ENCODE assay signal across 20 cellular contexts in the genomic region with DNA sequence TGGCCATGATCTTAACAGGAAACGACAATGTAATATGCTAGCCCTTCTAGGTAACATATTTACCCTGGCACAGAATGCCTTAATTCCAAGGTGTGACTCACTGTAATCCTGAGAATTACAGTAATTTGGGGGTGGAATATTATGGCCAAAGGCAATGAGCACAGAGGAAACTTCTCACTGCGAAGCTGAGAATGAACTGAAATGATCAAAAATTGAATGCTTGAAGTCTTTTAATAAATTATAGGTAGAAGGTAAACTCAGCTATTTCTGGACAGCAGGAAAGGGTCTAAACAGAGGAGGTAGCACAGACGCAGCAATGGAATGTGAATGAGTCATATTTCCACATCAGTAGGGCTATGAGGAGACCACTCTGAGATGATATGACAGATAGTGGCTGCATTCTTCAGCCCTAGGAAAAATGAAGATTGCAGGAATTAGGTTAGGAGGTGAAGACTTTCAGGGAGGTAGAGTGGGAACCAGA.
DNase-seq lines count a peak whose midpoint lies in the region; ATAC-seq and TF ChIP-seq lines count a peak whose summit lies in the region.
"Had no signal": no experiment of that assay in that cellular context is flagged by ENCODE, and none has a peak within 500 bp of the region (broad histone marks: within the 10 kb centered on the region; RNA-seq: fewer than 3 reads in every experiment).

No MANE protein-coding gene starts in this region.

- intact Hi-C loops in HCT116 (cut with micrococcal nuclease): no loop called here

- H3K79me2 ChIP-seq in HCT116 (ENCODE audit: insufficient read depth, low read length): no peaks in the 10 kb centered on the region
- H3K79me2 ChIP-seq: hepatocyte had no signal

- no peak for TF ChIP-seq RAD21 in HCT116 (IDR thresholded peaks at IDR 0.05; ENCODE audit: low read depth)

- H3K4me1 ChIP-seq in HCT116 (ENCODE audit: control insufficient read depth in 1 of 2, insufficient read depth in 2 of 2, low read length in 2 of 2): no peaks in the 10 kb centered on the region

- no peaks in the 10 kb centered on the region for H4K20me1 ChIP-seq in HCT116 (ENCODE audit: insufficient read depth)

- peak; percentile 34; the same call in 1 of the 2 replicates for ATAC-seq in HCT116
- ATAC-seq in SK-N-SH treated with all-trans-retinoic acid at 6 μM for 48 hours: peak; percentile 69; the same call in 2 of the 3 replicates

- H3K4me2 ChIP-seq in HCT116 (ENCODE audit: low read length): no peak overlapping the region
- H3K4me2 ChIP-seq: hepatocyte had no signal

- no peak overlapping the region for H2AFZ ChIP-seq in HCT116 (ENCODE audit: low read depth, low read length, poor library complexity, severe bottlenecking)
- H2AFZ ChIP-seq: hepatocyte had no signal

- RAD21 ChIA-PET in HCT116 (lab: Charles Lee; ENCODE audit: low non-redundant PET in 1 of 2, low total read pairs in 2 of 2, uncharacterized antibody in 2 of 2, unreplicated experiment in 2 of 2): no interaction called here

- CTCF ChIA-PET in HCT116 (lab: Charles Lee): no interaction called here

- no peak overlapping the region for H3K4me3 ChIP-seq in HCT116 (replicated peaks in 1 of 2; ENCODE audit: low read depth in 1 of 2, low read length in 2 of 2)
- H3K4me3 ChIP-seq in fibroblast of mammary gland (ENCODE audit: control insufficient read depth, low read depth, low read length): no peak overlapping the region
- H3K4me3 ChIP-seq: hepatocyte had no signal

- POLR2A ChIA-PET in HCT116 (lab: Charles Lee): no interaction called here

- H3K9me2 ChIP-seq in HCT116 (ENCODE audit: insufficient read depth): no peaks in the 10 kb centered on the region

- no peaks in the 10 kb centered on the region for H3K36me3 ChIP-seq in HCT116 (ENCODE audit: control insufficient read depth in 1 of 2, insufficient read depth in 2 of 2, low read length in 2 of 2)

- TF ChIP-seq CTCF in HCT116 (IDR thresholded peaks at IDR 0.05 in 2 of 3, conservative IDR thresholded peaks at IDR 0.05 in 1 of 3; ENCODE audit: borderline replicate concordance in 1 of 3, insufficient read depth in 1 of 3, low read depth in 2 of 3, low read length in 2 of 3) (no peak), fibroblast of mammary gland (conservative IDR thresholded peaks at IDR 0.05; ENCODE audit: control insufficient read depth, insufficient read depth, low read depth, low read length) (no peak)

- no peaks in the 10 kb centered on the region for H3K27me3 ChIP-seq in HCT116 (ENCODE audit: insufficient read depth, low read length)
- H3K27me3 ChIP-seq: hepatocyte had no signal

- H3K9ac ChIP-seq in HCT116 (ENCODE audit: low read length): no peak overlapping the region

- no peaks in the 10 kb centered on the region; a peak in 1 of 4 replicates for H3K9me3 ChIP-seq in HCT116 (ENCODE audit: control insufficient read depth in 1 of 2, insufficient read depth in 1 of 2, low read depth in 1 of 2, low read length in 2 of 2)

- DNase-seq in HCT116 (ENCODE audit: low read depth, low spot score) (no peak), fibroblast of mammary gland (ENCODE audit: low read depth) (peak; percentile 6), pulmonary artery endothelial cell (ENCODE audit: low read depth, low spot score) (peak; percentile 33), DMS114 treated with DMSO at 0.1 percent for 48 hours (lab: John Stamatoyannopoulos, UW; ENCODE audit: unreplicated experiment) (no peak), ureter (ENCODE audit: low spot score) (no peak), NCI-H187 (lab: John Stamatoyannopoulos, UW) (no peak)
- DNase-seq: activated CD4-positive, alpha-beta T cell treated with anti-CD3 and anti-CD28 coated beads, Interleukin-2, amount 50 U/mL, for 48 hours; activated T-cell treated with anti-CD3 and anti-CD28 coated beads for 4 hours; amygdala; CD4-positive, alpha-beta memory T cell; effector CD8-positive, alpha-beta T cell; kidney; NCI-H2029 treated with DMSO at 0.1 percent for 48 hours; NCI-H510A treated with DMSO at 0.1 percent for 48 hours; SIG-M5; stimulated activated CD4-positive, alpha-beta T cell treated with anti-CD3 and anti-CD28 coated beads, Interleukin-12 subunit alpha, Interleukin-12 subunit beta, amount 100 ng/mL, for 4 hours; stimulated activated CD8-positive, alpha-beta memory T cell treated with anti-CD3 and anti-CD28 coated beads, Interleukin-4, amount 100 ng/mL, for 48 hours; T-helper 2 cell had no signal

- no peak for TF ChIP-seq POLR2A in HCT116 (IDR thresholded peaks at IDR 0.05; ENCODE audit: borderline replicate concordance, extremely low read depth, insufficient read depth, insufficient read length)

- no TSS peak for BruUV-seq in HCT116 (replicated peaks; lab: Mats Ljungman, UMichigan)

- no peak overlapping the region for H3K27ac ChIP-seq in HCT116 (ENCODE audit: low read depth, low read length)
- H3K27ac ChIP-seq: hepatocyte had no signal

TF ChIP-seq in HCT116, 20 proteins besides CTCF, POLR2A, EP300 and RAD21:
- TF ChIP-seq ZNF274 (IDR thresholded peaks at IDR 0.05; ENCODE audit: low read depth, low read length) (no peak), SP1 (IDR thresholded peaks at IDR 0.05; ENCODE audit: low read depth) (no peak)
TF ChIP-seq in HCT116: peak in this region for 0.

TF ChIP-seq in SK-N-SH treated with all-trans-retinoic acid at 6 μM for 48 hours, 23 proteins besides CTCF, POLR2A, EP300 and RAD21:
- no peak for TF ChIP-seq TOX (CRISPR knock-in tag; IDR thresholded peaks at IDR 0.05; ENCODE audit: borderline replicate concordance)
- peak; percentile 74 for TF ChIP-seq ISL1 (CRISPR knock-in tag; IDR thresholded peaks at IDR 0.05)
- no peak for TF ChIP-seq SNAI2 (CRISPR knock-in tag; IDR thresholded peaks at IDR 0.05)

Comparison
In these comparisons a context has a peak if more than half of its experiments do, and no peak if none do; other contexts are left out.
1. DNase-seq: peak in fibroblast of mammary gland (single experiment) and pulmonary artery endothelial cell (single experiment); none in HCT116 (single experiment), DMS114 treated with DMSO at 0.1 percent for 48 hours (single experiment), ureter (single experiment) and NCI-H187 (0 of 2).